In genomic region chr20:45888681-45889080, GRCh38 we compare ENCODE assay signal across 21 cellular contexts. TPM values are rescaled to one million over a fixed set of nuclear protein-coding genes. Genes with fewer than 3 reads are reported as not detected.
DNase-seq lines count a peak whose midpoint lies in the region; ATAC-seq and TF ChIP-seq lines count a peak whose summit lies in the region.
"Had no signal": no experiment of that assay in that cellular context is flagged by ENCODE, and none has a peak within 500 bp of the region (broad histone marks: within the 10 kb centered on the region; RNA-seq: fewer than 3 reads in every experiment).

No MANE protein-coding gene starts in this region.

- no peaks in the 10 kb centered on the region for H3K9me3 ChIP-seq in BLaER1
- no peaks in the 10 kb centered on the region for H3K9me3 ChIP-seq in CD8-positive, alpha-beta T cell (ENCODE audit: low read length)
- no peaks in the 10 kb centered on the region for H3K9me3 ChIP-seq in osteoblast (ENCODE audit: low read depth, low read length)
- H3K9me3 ChIP-seq: SK-N-SH had no signal

- no peak overlapping the region for H3K4me3 Mint-ChIP-seq in CD8-positive, alpha-beta T cell
- no peak overlapping the region for H3K4me3 Mint-ChIP-seq in central memory CD8-positive, alpha-beta T cell
- H3K4me3 Mint-ChIP-seq in Calu3 (ENCODE audit: low read depth, unreplicated experiment): no peak overlapping the region

- H4K20me1 ChIP-seq in BLaER1: peaks cover 31% of the 10 kb centered on the region
- peaks cover 20% of the 10 kb centered on the region for H4K20me1 ChIP-seq in osteoblast (ENCODE audit: insufficient read depth, low read length)

- POLR2A ChIA-PET in CD8-positive, alpha-beta T cell (lab: Charles Lee): interaction anchor here (0.6 to 7.7 kb wide), 2 partner anchors 31 to 45 kb away, joined by 3 to 52 read pairs; partner anchors contain the start of gene PCIF1

- no peak overlapping the region; the same call in 1 of the 2 replicates for H3K9ac ChIP-seq in BLaER1
- H3K9ac ChIP-seq: SK-N-SH had no signal

- peak overlapping the region; percentile 4 for H3K27ac Mint-ChIP-seq in CD8-positive, alpha-beta T cell
- H3K27ac Mint-ChIP-seq in central memory CD8-positive, alpha-beta T cell (ENCODE audit: low read depth): peak overlapping the region; percentile 68
- H3K27ac Mint-ChIP-seq in Calu3 (ENCODE audit: unreplicated experiment): no peak overlapping the region

- H3K4me3 ChIP-seq in BLaER1: no peak overlapping the region
- no peak overlapping the region for H3K4me3 ChIP-seq in CD8-positive, alpha-beta T cell (ENCODE audit: low read depth, low read length)
- no peak overlapping the region for H3K4me3 ChIP-seq in osteoblast (ENCODE audit: insufficient read depth, low read length)

- H3K36me3 ChIP-seq in BLaER1 (peaks cover 57% of the 10 kb centered on the region), osteoblast (ENCODE audit: insufficient read depth, low read length) (peaks cover 18% of the 10 kb centered on the region)
- H3K36me3 ChIP-seq in CD8-positive, alpha-beta T cell (ENCODE audit: insufficient read depth, low read length): no peaks in the 10 kb centered on the region

- no peaks in the 10 kb centered on the region for H3K9me3 Mint-ChIP-seq in CD8-positive, alpha-beta T cell
- H3K9me3 Mint-ChIP-seq in central memory CD8-positive, alpha-beta T cell: no peaks in the 10 kb centered on the region
- H3K9me3 Mint-ChIP-seq in Calu3 (ENCODE audit: low read depth, unreplicated experiment): no peaks in the 10 kb centered on the region
- H3K9me3 Mint-ChIP-seq: CD8-positive, alpha-beta memory T cell had no signal

- H3K4me1 ChIP-seq in BLaER1 (peaks cover 51% of the 10 kb centered on the region), osteoblast (ENCODE audit: insufficient read depth, low read length) (peaks cover 38% of the 10 kb centered on the region)
- H3K4me1 ChIP-seq in CD8-positive, alpha-beta T cell (ENCODE audit: insufficient read depth, low read length): peaks cover 29% of the 10 kb centered on the region

- CTCF ChIA-PET in CD8-positive, alpha-beta T cell (lab: Charles Lee): no interaction called here
- CTCF ChIA-PET in Calu3 (lab: Charles Lee): interaction anchor here (0.5 kb wide), 1 partner anchor 22 kb away, joined by 3 read pairs; no protein-coding TSS in a partner anchor

- H3K4me2 ChIP-seq in BLaER1 (peak overlapping the region; percentile 100; the same call in 1 of the 2 replicates), osteoblast (ENCODE audit: insufficient read depth, low read length) (no peak overlapping the region)

- ATAC-seq in CD8-positive, alpha-beta T cell: no peak
- ATAC-seq in central memory CD8-positive, alpha-beta T cell (replicated peaks; ENCODE audit: extremely low read depth, poor library complexity, severe bottlenecking): no peak
- ATAC-seq in HG03025 (IDR thresholded peaks at IDR 0.05; ENCODE audit: low FRiP score, unreplicated experiment): no peak
- ATAC-seq: PC-3 had no signal

- H2AFZ ChIP-seq in osteoblast (ENCODE audit: low read length): no peak overlapping the region

- H3K4me1 Mint-ChIP-seq in CD8-positive, alpha-beta T cell (ENCODE audit: low read depth): peaks cover 40% of the 10 kb centered on the region
- H3K4me1 Mint-ChIP-seq in central memory CD8-positive, alpha-beta T cell: peaks cover 15% of the 10 kb centered on the region
- peaks cover 9% of the 10 kb centered on the region for H3K4me1 Mint-ChIP-seq in Calu3 (ENCODE audit: low read depth, unreplicated experiment)

- peaks cover 25% of the 10 kb centered on the region for H3K36me3 Mint-ChIP-seq in CD8-positive, alpha-beta T cell
- peaks cover 14% of the 10 kb centered on the region for H3K36me3 Mint-ChIP-seq in central memory CD8-positive, alpha-beta T cell (ENCODE audit: insufficient read depth)
- H3K36me3 Mint-ChIP-seq in Calu3 (ENCODE audit: insufficient read depth, unreplicated experiment): peaks cover 43% of the 10 kb centered on the region

- H3K27me3 ChIP-seq in BLaER1 (no peaks in the 10 kb centered on the region), osteoblast (ENCODE audit: insufficient read depth, low read length) (no peaks in the 10 kb centered on the region)
- no peaks in the 10 kb centered on the region for H3K27me3 ChIP-seq in CD8-positive, alpha-beta T cell (ENCODE audit: insufficient read depth, low read length)

- H3K27me3 Mint-ChIP-seq in CD8-positive, alpha-beta T cell (ENCODE audit: low read depth): no peaks in the 10 kb centered on the region
- no peaks in the 10 kb centered on the region for H3K27me3 Mint-ChIP-seq in central memory CD8-positive, alpha-beta T cell
- H3K27me3 Mint-ChIP-seq in Calu3 (ENCODE audit: unreplicated experiment): no peaks in the 10 kb centered on the region
- H3K27me3 Mint-ChIP-seq: CD8-positive, alpha-beta memory T cell had no signal

- DNase-seq in CD8-positive, alpha-beta T cell: no peak
- DNase-seq in central memory CD8-positive, alpha-beta T cell (ENCODE audit: low spot score in 2 of 2): no peak
- DNase-seq in osteoblast (ENCODE audit: insufficient read length, low spot score, missing footprints) (peak; percentile 71), NCI-H1048 (lab: John Stamatoyannopoulos, UW) (no peak), Calu3 (no peak)
- DNase-seq: CD8-positive, alpha-beta memory T cell; GOT3; HCEC 1CT; NCI-H1105 treated with DMSO at 0.1 percent for 48 hours; NCI-H1694; NCI-H2081 treated with DMSO at 0.1 percent for 48 hours; NCI-H2171 treated with DMSO at 0.1 percent for 48 hours; NCI-H446 treated with DMSO at 0.1 percent for 48 hours; NCI-H526 treated with DMSO at 0.1 percent for 48 hours; PC-3; SIG-M5; SK-N-SH had no signal

- BruUV-seq in Calu3 (replicated peaks; lab: Mats Ljungman, UMichigan): no TSS peak

- H3K79me2 ChIP-seq in osteoblast (ENCODE audit: insufficient read depth, low read length): peaks cover 24% of the 10 kb centered on the region

- no peak overlapping the region for H3K27ac ChIP-seq in BLaER1
- no peak overlapping the region for H3K27ac ChIP-seq in CD8-positive, alpha-beta T cell (ENCODE audit: low read depth, low read length)
- H3K27ac ChIP-seq in osteoblast (ENCODE audit: low read depth, low read length): no peak overlapping the region

- TF ChIP-seq CTCF in CD8-positive, alpha-beta T cell (IDR thresholded peaks at IDR 0.05): no peak
- TF ChIP-seq CTCF in osteoblast (IDR thresholded peaks at IDR 0.05; ENCODE audit: extremely low read depth, low read depth, low read length) (no peak), Calu3 (IDR thresholded peaks at IDR 0.05; ENCODE audit: unreplicated experiment) (no peak)

- intact Hi-C loops in CD8-positive, alpha-beta T cell (cut with DNase I, micrococcal nuclease): no loop called here
- intact Hi-C loops in Calu3 (cut with micrococcal nuclease; ENCODE audit: unreplicated experiment): no loop called here

RNA-seq across cellular contexts. Expression of gene SPATA25, which starts 1.3 kb away (rescaled TPM):
- total RNA-seq in CD8-positive, alpha-beta T cell: under 1 TPM in 1 of 2 experiments, not detected in 1; 0.64 TPM
- total RNA-seq in osteoblast (1.2 and 1.4 TPM in 2 replicates), Calu3 (2022) (3.8 and 5.8 TPM in 2 replicates)
- total RNA-seq: Daoy, RPMI7951 had no signal

RNA-seq across cellular contexts. Expression of gene NEURL2, which starts 2.3 kb away (rescaled TPM):
- total RNA-seq in CD8-positive, alpha-beta T cell: 1 to 10 TPM; 1.6 to 1.7 TPM
- total RNA-seq in osteoblast (4.7 and 7.1 TPM in 2 replicates), Calu3 (2022) (6.8 and 8.3 TPM in 2 replicates)

RNA-seq across cellular contexts. Expression of gene CTSA, which starts 2.5 kb away (rescaled TPM):
- total RNA-seq in CD8-positive, alpha-beta T cell: 10 to 100 TPM; 52.8 to 64.2 TPM
- total RNA-seq in osteoblast (157 and 181 TPM in 2 replicates), Calu3 (2022) (164 and 201 TPM in 2 replicates)

RNA-seq across cellular contexts. Expression of gene ZSWIM1, which starts 7.7 kb away (rescaled TPM):
- total RNA-seq in CD8-positive, alpha-beta T cell: 1 to 10 TPM; 8.5 to 9.2 TPM
- 7.6 and 8.8 TPM in 2 replicates for total RNA-seq in osteoblast
- total RNA-seq in Calu3 (2022): 20.2 and 20.5 TPM in 2 replicates

RNA-seq across cellular contexts. Expression of gene PLTP, which starts 23.3 kb away (rescaled TPM):
- total RNA-seq in CD8-positive, alpha-beta T cell: not detected
- 15.3 and 21.7 TPM in 2 replicates for total RNA-seq in osteoblast
- total RNA-seq in Calu3 (2022): 1.4 and 1.6 TPM in 2 replicates
